21 cellular contexts compared by ENCODE assay signal in genomic region chr12:122990961-122991622, GRCh38. TPM values are rescaled to one million over a fixed set of nuclear protein-coding genes. Genes with fewer than 3 reads are reported as not detected.
DNase-seq lines count a peak whose midpoint lies in the region; ATAC-seq and TF ChIP-seq lines count a peak whose summit lies in the region.
"Had no signal": no experiment of that assay in that cellular context is flagged by ENCODE, and none has a peak within 500 bp of the region (broad histone marks: within the 10 kb centered on the region; RNA-seq: fewer than 3 reads in every experiment).

No MANE protein-coding gene starts in this region.

- H3K27ac Mint-ChIP-seq in natural killer cell treated with Interleukin-12 subunit alpha and Interleukin-12 subunit beta and Interleukin-15 and Interleukin-18, amount 100 ng/mL, for 72 hours, result no peak overlapping the region
- H3K27ac Mint-ChIP-seq in natural killer cell (no peak overlapping the region), chondrocyte (ENCODE audit: unreplicated experiment) (no peak overlapping the region)
- H3K27ac Mint-ChIP-seq in activated T-helper 2 cell treated with anti-CD3 and anti-CD28 coated beads, Interferon-gamma antibody, Interleukin-2, Interleukin-4, amounts not matched to agents 10 μg/mL and 5 μg/mL and 100 μg/mL, durations not matched to agents 14 hours and 24 hours and 36 hours, result no peak overlapping the region
- H3K27ac Mint-ChIP-seq: CD8-positive, alpha-beta T cell had no signal

- no peak for ATAC-seq in natural killer cell treated with Interleukin-12 subunit alpha and Interleukin-12 subunit beta and Interleukin-15 and Interleukin-18, amount 100 ng/mL, for 72 hours
- ATAC-seq in natural killer cell (no peak), psoas muscle (no peak)
- ATAC-seq: CD8-positive, alpha-beta T cell; GM12878 had no signal

- intact Hi-C loops in natural killer cell (cut with micrococcal nuclease), result no loop called here
- intact Hi-C loops in psoas muscle (cut with DNase I), result no loop called here
- intact Hi-C loops in dorsolateral prefrontal cortex (cut with DNase I), result no loop called here
- intact Hi-C loops in activated T-helper 2 cell treated with anti-CD3 and anti-CD28 coated beads, Interferon-gamma antibody, Interleukin-2, Interleukin-4, amounts not matched to agents 10 μg/mL and 5 μg/mL and 100 μg/mL, durations not matched to agents 14 hours and 24 hours and 36 hours (cut with micrococcal nuclease), result no loop called here

- whole genome bisulfite sequencing in psoas muscle, 3 donors, result 93 to 96% (median 94%) methylated on average over 13 of the region's 13 CpGs

- peaks cover 17% of the 10 kb centered on the region for H3K4me1 ChIP-seq in psoas muscle
- H3K4me1 ChIP-seq: Caco-2 had no signal

- no peak for TF ChIP-seq CTCF in natural killer cell (IDR thresholded peaks at IDR 0.05)
- no peak for TF ChIP-seq CTCF in chondrocyte (IDR thresholded peaks at IDR 0.05)
- TF ChIP-seq CTCF in psoas muscle (IDR thresholded peaks at IDR 0.05), result no peak
- TF ChIP-seq CTCF in dorsolateral prefrontal cortex (IDR thresholded peaks at IDR 0.05 in 54 of 56, conservative IDR thresholded peaks at IDR 0.05 in 2 of 56; ENCODE audit: low read depth in 1 of 56, partially characterized antibody in 56 of 56), result no peak

- H3K4me3 ChIP-seq in psoas muscle (no peak overlapping the region), dorsolateral prefrontal cortex (no peak overlapping the region)
- H3K4me3 ChIP-seq: GM12878 had no signal

- H3K4me3 Mint-ChIP-seq in natural killer cell treated with Interleukin-12 subunit alpha and Interleukin-12 subunit beta and Interleukin-15 and Interleukin-18, amount 100 ng/mL, for 72 hours, result no peak overlapping the region
- H3K4me3 Mint-ChIP-seq in natural killer cell (no peak overlapping the region), chondrocyte (ENCODE audit: unreplicated experiment) (no peak overlapping the region)
- H3K4me3 Mint-ChIP-seq in activated T-helper 2 cell treated with anti-CD3 and anti-CD28 coated beads, Interferon-gamma antibody, Interleukin-2, Interleukin-4, amounts not matched to agents 10 μg/mL and 5 μg/mL and 100 μg/mL, durations not matched to agents 14 hours and 24 hours and 36 hours (ENCODE audit: low read depth), result no peak overlapping the region
- H3K4me3 Mint-ChIP-seq: CD8-positive, alpha-beta T cell had no signal

- H3K27me3 Mint-ChIP-seq in natural killer cell treated with Interleukin-12 subunit alpha and Interleukin-12 subunit beta and Interleukin-15 and Interleukin-18, amount 100 ng/mL, for 72 hours, result no peaks in the 10 kb centered on the region
- H3K27me3 Mint-ChIP-seq in natural killer cell (ENCODE audit: low read depth in 2 of 2) (no peaks in the 10 kb centered on the region), chondrocyte (ENCODE audit: low read depth) (no peaks in the 10 kb centered on the region)
- no peaks in the 10 kb centered on the region for H3K27me3 Mint-ChIP-seq in activated T-helper 2 cell treated with anti-CD3 and anti-CD28 coated beads, Interferon-gamma antibody, Interleukin-2, Interleukin-4, amounts not matched to agents 10 μg/mL and 5 μg/mL and 100 μg/mL, durations not matched to agents 14 hours and 24 hours and 36 hours (ENCODE audit: low read depth)

- H3K36me3 ChIP-seq in psoas muscle (ENCODE audit: insufficient read depth in 1 of 2, low read depth in 1 of 2), result peaks cover 0 to 29% of the 10 kb centered on the region in 2 donors

- H3K4me1 Mint-ChIP-seq in natural killer cell treated with Interleukin-12 subunit alpha and Interleukin-12 subunit beta and Interleukin-15 and Interleukin-18, amount 100 ng/mL, for 72 hours (ENCODE audit: low read depth in 2 of 2), result no peaks in the 10 kb centered on the region
- H3K4me1 Mint-ChIP-seq in natural killer cell (no peaks in the 10 kb centered on the region), chondrocyte (ENCODE audit: low read depth) (no peaks in the 10 kb centered on the region)
- no peaks in the 10 kb centered on the region for H3K4me1 Mint-ChIP-seq in activated T-helper 2 cell treated with anti-CD3 and anti-CD28 coated beads, Interferon-gamma antibody, Interleukin-2, Interleukin-4, amounts not matched to agents 10 μg/mL and 5 μg/mL and 100 μg/mL, durations not matched to agents 14 hours and 24 hours and 36 hours (ENCODE audit: low read depth)

- H3K27me3 ChIP-seq in psoas muscle (ENCODE audit: insufficient read depth in 3 of 3, low read length in 2 of 3), result no peaks in the 10 kb centered on the region
- no peaks in the 10 kb centered on the region for H3K27me3 ChIP-seq in dorsolateral prefrontal cortex

- H3K36me3 Mint-ChIP-seq in natural killer cell treated with Interleukin-12 subunit alpha and Interleukin-12 subunit beta and Interleukin-15 and Interleukin-18, amount 100 ng/mL, for 72 hours, result no peaks in the 10 kb centered on the region
- H3K36me3 Mint-ChIP-seq in natural killer cell (no peaks in the 10 kb centered on the region), chondrocyte (ENCODE audit: low read depth) (no peaks in the 10 kb centered on the region)
- H3K36me3 Mint-ChIP-seq in activated T-helper 2 cell treated with anti-CD3 and anti-CD28 coated beads, Interferon-gamma antibody, Interleukin-2, Interleukin-4, amounts not matched to agents 10 μg/mL and 5 μg/mL and 100 μg/mL, durations not matched to agents 14 hours and 24 hours and 36 hours (ENCODE audit: low read depth), result no peaks in the 10 kb centered on the region

- no peaks in the 10 kb centered on the region for H3K9me3 Mint-ChIP-seq in natural killer cell treated with Interleukin-12 subunit alpha and Interleukin-12 subunit beta and Interleukin-15 and Interleukin-18, amount 100 ng/mL, for 72 hours
- no peaks in the 10 kb centered on the region for H3K9me3 Mint-ChIP-seq in natural killer cell
- H3K9me3 Mint-ChIP-seq in chondrocyte (ENCODE audit: low read depth), result no peaks in the 10 kb centered on the region
- no peaks in the 10 kb centered on the region for H3K9me3 Mint-ChIP-seq in activated T-helper 2 cell treated with anti-CD3 and anti-CD28 coated beads, Interferon-gamma antibody, Interleukin-2, Interleukin-4, amounts not matched to agents 10 μg/mL and 5 μg/mL and 100 μg/mL, durations not matched to agents 14 hours and 24 hours and 36 hours
- H3K9me3 Mint-ChIP-seq: CD8-positive, alpha-beta T cell had no signal

- H3K9me3 ChIP-seq in psoas muscle, result no peaks in the 10 kb centered on the region
- H3K9me3 ChIP-seq: Caco-2 had no signal

- H3K27ac ChIP-seq in psoas muscle, result no peak overlapping the region
- no peak overlapping the region for H3K27ac ChIP-seq in dorsolateral prefrontal cortex
- H3K27ac ChIP-seq: C4-2B had no signal

- peak; percentile 57 for DNase-seq in natural killer cell treated with Interleukin-12 subunit alpha and Interleukin-12 subunit beta and Interleukin-15 and Interleukin-18, amount 100 ng/mL, for 72 hours (ENCODE audit: low spot score)
- no peak for DNase-seq in natural killer cell
- peak; percentile 90 for DNase-seq in chondrocyte (ENCODE audit: low spot score)
- DNase-seq in psoas muscle, result peak; percentile 16 to 26
- DNase-seq in dorsolateral prefrontal cortex, result no peak
- no peak for DNase-seq in activated T-helper 2 cell treated with anti-CD3 and anti-CD28 coated beads, Interferon-gamma antibody, Interleukin-2, Interleukin-4, amounts not matched to agents 10 μg/mL and 5 μg/mL and 100 μg/mL, durations not matched to agents 14 hours and 24 hours and 36 hours (ENCODE audit: low spot score)
- no peak for DNase-seq in superior temporal gyrus (ENCODE audit: extremely low spot score)
- DNase-seq: Caco-2; CD8-positive, alpha-beta T cell; GDM1; MV-4-11; NCI-H1105 treated with DMSO at 0.1 percent for 48 hours; NCI-H146; NCI-H2029; NCI-H446 treated with DMSO at 0.1 percent for 48 hours; NCI-H526; NCI-H82; RPMI8226; SHP77 had no signal

RNA-seq across cellular contexts. Expression of gene ARL6IP4, which starts 10.6 kb away (rescaled TPM):
- 100 to 1,000 TPM; 146 to 212 TPM for total RNA-seq in natural killer cell treated with Interleukin-12 subunit alpha and Interleukin-12 subunit beta and Interleukin-15 and Interleukin-18, amount 100 ng/mL, for 72 hours
- 100 to 1,000 TPM in 2 of 3 donors, 10 to 100 TPM in 1; 97.2 to 136 (median 116) TPM for total RNA-seq in natural killer cell
- 145 to 165 TPM (median 146 TPM) in 3 replicates for total RNA-seq in chondrocyte
- total RNA-seq in psoas muscle, result 100 to 1,000 TPM; 113 to 130 (median 117) TPM
- polyA plus RNA-seq in psoas muscle, result 100 to 1,000 TPM; 161 to 193 (median 187) TPM
- total RNA-seq in dorsolateral prefrontal cortex, result 100 to 1,000 TPM; 127 to 221 (median 162) TPM
- total RNA-seq in activated T-helper 2 cell treated with anti-CD3 and anti-CD28 coated beads, Interferon-gamma antibody, Interleukin-2, Interleukin-4, amounts not matched to agents 10 μg/mL and 5 μg/mL and 100 μg/mL, durations not matched to agents 14 hours and 24 hours and 36 hours, result 161 and 168 TPM in 2 replicates

RNA-seq across cellular contexts. Expression of gene OGFOD2, which starts 16.0 kb away (rescaled TPM):
- total RNA-seq in natural killer cell treated with Interleukin-12 subunit alpha and Interleukin-12 subunit beta and Interleukin-15 and Interleukin-18, amount 100 ng/mL, for 72 hours, result 10 to 100 TPM; 19.1 to 36.8 TPM
- total RNA-seq in natural killer cell, result 10 to 100 TPM; 16.6 to 23.7 (median 20.7) TPM
- total RNA-seq in chondrocyte, result 12.0 to 13.7 TPM (median 13.5 TPM) in 3 replicates
- 10 to 100 TPM in 1 of 4 donors, 1 to 10 TPM in 3; 6.4 to 12.0 (median 8.5) TPM for total RNA-seq in psoas muscle
- polyA plus RNA-seq in psoas muscle, result 10 to 100 TPM in 2 of 3 donors, 1 to 10 TPM in 1; 7.0 to 25.3 (median 19.5) TPM
- 10 to 100 TPM in 119 of 120 experiments, 1 to 10 TPM in 1; 9.6 to 30.5 (median 17.3) TPM for total RNA-seq in dorsolateral prefrontal cortex
- total RNA-seq in activated T-helper 2 cell treated with anti-CD3 and anti-CD28 coated beads, Interferon-gamma antibody, Interleukin-2, Interleukin-4, amounts not matched to agents 10 μg/mL and 5 μg/mL and 100 μg/mL, durations not matched to agents 14 hours and 24 hours and 36 hours, result 20.3 and 21.3 TPM in 2 replicates

RNA-seq across cellular contexts. Expression of gene ABCB9, which starts 24.8 kb away (rescaled TPM):
- 1 to 10 TPM; 4.5 to 6.3 TPM for total RNA-seq in natural killer cell treated with Interleukin-12 subunit alpha and Interleukin-12 subunit beta and Interleukin-15 and Interleukin-18, amount 100 ng/mL, for 72 hours
- total RNA-seq in natural killer cell, result 1 to 10 TPM; 2.4 to 4.0 (median 3.3) TPM
- total RNA-seq in chondrocyte, result 12.9 to 21.6 TPM (median 14.2 TPM) in 3 replicates
- under 1 TPM; 0.47 to 0.97 (median 0.78) TPM for total RNA-seq in psoas muscle
- 1 to 10 TPM in 1 of 3 donors, under 1 TPM in 2; 0.56 to 1.1 (median 0.62) TPM for polyA plus RNA-seq in psoas muscle
- total RNA-seq in dorsolateral prefrontal cortex, result 10 to 100 TPM; 26.8 to 86.6 (median 52.6) TPM
- 4.4 and 5.4 TPM in 2 replicates for total RNA-seq in activated T-helper 2 cell treated with anti-CD3 and anti-CD28 coated beads, Interferon-gamma antibody, Interleukin-2, Interleukin-4, amounts not matched to agents 10 μg/mL and 5 μg/mL and 100 μg/mL, durations not matched to agents 14 hours and 24 hours and 36 hours

Comparison
In these comparisons a context has a peak if more than half of its experiments do, and no peak if none do; other contexts are left out.
1. DNase-seq: peak in natural killer cell treated with Interleukin-12 subunit alpha and Interleukin-12 subunit beta and Interleukin-15 and Interleukin-18, amount 100 ng/mL, for 72 hours (single experiment), chondrocyte (single experiment) and psoas muscle (2 of 2); none in natural killer cell (single experiment), dorsolateral prefrontal cortex (0 of 10), activated T-helper 2 cell treated with anti-CD3 and anti-CD28 coated beads, Interferon-gamma antibody, Interleukin-2, Interleukin-4, amounts not matched to agents 10 μg/mL and 5 μg/mL and 100 μg/mL, durations not matched to agents 14 hours and 24 hours and 36 hours (single experiment) and superior temporal gyrus (single experiment).